ENCODE assay signal across 11 cellular contexts in the genomic region with DNA sequence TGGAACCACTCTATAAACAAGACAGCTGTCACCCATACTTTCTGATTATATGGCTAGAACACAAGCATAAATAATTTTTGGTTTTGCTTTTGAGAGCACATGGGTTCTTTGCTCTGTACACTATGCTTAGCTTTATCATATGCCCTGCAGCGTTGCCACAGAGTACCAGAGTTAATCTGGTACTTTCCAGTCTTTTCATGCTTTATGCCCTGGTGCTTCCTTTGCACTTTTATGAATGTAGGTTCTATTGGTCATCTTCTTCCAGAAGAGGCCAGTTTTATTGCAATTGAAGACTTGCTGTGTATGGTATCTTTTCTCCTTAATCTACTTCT. TPM values are rescaled to one million over a fixed set of nuclear protein-coding genes. Genes with fewer than 3 reads are reported as not detected.
A peak's percentile ranks its signal among the peaks of the same experiment; 100 is the strongest.
DNase-seq lines count a peak whose midpoint lies in the region; ATAC-seq, FAIRE-seq and TF ChIP-seq lines count a peak whose summit lies in the region.
"Had no signal": no experiment of that assay in that cellular context is flagged by ENCODE, and none has a peak within 500 bp of the region (broad histone marks: within the 10 kb centered on the region; RNA-seq: fewer than 3 reads in every experiment).

No MANE protein-coding gene starts in this region.

- peaks cover 0 to 3% of the 10 kb centered on the region in 2 donors for H3K36me3 ChIP-seq in kidney (ENCODE audit: control insufficient read depth in 1 of 2, insufficient read depth in 2 of 2, low read length in 2 of 2)

- H3K9me3 ChIP-seq in kidney (ENCODE audit: control insufficient read depth in 1 of 2, low read length in 2 of 2): no peaks in the 10 kb centered on the region

- intact Hi-C loops in kidney (cut with DNase I): no loop called here

- no peak overlapping the region for H3K27ac ChIP-seq in kidney (ENCODE audit: low read depth in 2 of 2, low read length in 2 of 2)

- H3K9ac ChIP-seq in kidney (ENCODE audit: low read length in 2 of 2): no peak overlapping the region

- no peak for FAIRE-seq in kidney (lab: Jason Lieb, UNC)
- FAIRE-seq: endothelial cell of umbilical vein had no signal

- no peak overlapping the region for H3K4me3 ChIP-seq in kidney (ENCODE audit: low read length in 2 of 2)
- H3K4me3 ChIP-seq: lung had no signal

- no peak for TF ChIP-seq POLR2A in erythroblast (IDR thresholded peaks at IDR 0.05; ENCODE audit: low read length)

- peak; percentile 18 to 58 for DNase-seq in erythroblast (lab: John Stamatoyannopoulos, UW)
- DNase-seq in NCI-H1105 (lab: John Stamatoyannopoulos, UW): no peak
- no peak for DNase-seq in kidney
- DNase-seq: T-helper 9 cell had no signal

- TF ChIP-seq CTCF in kidney (IDR thresholded peaks at IDR 0.05; ENCODE audit: borderline replicate concordance, extremely low read depth, insufficient read depth): no peak

- ATAC-seq in GM18511 (IDR thresholded peaks at IDR 0.05; ENCODE audit: unreplicated experiment) (peak; percentile 74), GM21381 (IDR thresholded peaks at IDR 0.05; ENCODE audit: unreplicated experiment) (peak; percentile 46), HG03521 (IDR thresholded peaks at IDR 0.05; ENCODE audit: unreplicated experiment) (peak; percentile 43), GM19324 (IDR thresholded peaks at IDR 0.05; ENCODE audit: low FRiP score, unreplicated experiment) (no peak)
- no peak for ATAC-seq in activated CD4-positive, CD25-positive, alpha-beta regulatory T cell treated with anti-CD3 and anti-CD28 coated beads, Interleukin-2, amount 50 U/mL, for 24 hours

- H3K4me1 ChIP-seq in kidney (ENCODE audit: control insufficient read depth in 1 of 2, insufficient read depth in 1 of 2, low read depth in 1 of 2, low read length in 2 of 2): no peaks in the 10 kb centered on the region

RNA-seq across cellular contexts. Expression of gene SHLD1, which starts 20.8 kb away (rescaled TPM):
- total RNA-seq in kidney: 6.1 TPM
- 7.2 TPM for polyA plus RNA-seq in kidney (ENCODE audit: insufficient read depth, low read depth, low replicate concordance)

Comparison
In these comparisons a context has a peak if more than half of its experiments do, and no peak if none do; other contexts are left out.
1. ATAC-seq: peak in GM18511 (single experiment), GM21381 (single experiment) and HG03521 (single experiment); none in GM19324 (single experiment) and activated CD4-positive, CD25-positive, alpha-beta regulatory T cell treated with anti-CD3 and anti-CD28 coated beads, Interleukin-2, amount 50 U/mL, for 24 hours (0 of 2).
2. DNase-seq: peak in erythroblast (2 of 2); none in NCI-H1105 (single experiment) and kidney (single experiment).